22 cellular contexts compared by ENCODE assay signal in the genomic region with DNA sequence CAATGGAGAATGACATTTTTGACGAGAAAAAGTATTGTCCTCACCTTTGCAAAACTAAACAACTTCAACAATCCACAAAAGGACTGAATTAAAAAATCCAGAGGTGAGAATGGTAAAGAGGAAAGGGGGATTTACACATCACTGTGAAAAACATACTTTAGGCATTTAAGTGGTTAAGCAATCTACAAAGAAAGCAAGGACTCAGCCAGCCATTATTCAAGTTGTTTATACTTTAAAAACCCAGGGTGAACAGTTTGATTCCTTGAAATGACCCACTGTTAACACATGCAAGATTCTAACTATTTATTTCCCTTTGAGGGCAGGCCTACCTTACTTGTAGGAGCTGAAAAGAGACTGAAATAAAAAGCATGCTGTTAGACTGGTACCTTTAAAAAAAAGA.
"Had no signal": no experiment of that assay in that cellular context is flagged by ENCODE, and none has a peak within 500 bp of the region (broad histone marks: within the 10 kb centered on the region; RNA-seq: fewer than 3 reads in every experiment).

No MANE protein-coding gene starts in this region.

- H3K9me3 Mint-ChIP-seq: activated CD4-positive, alpha-beta T cell treated with anti-CD3 and anti-CD28 coated beads, Interleukin-2, amount 10 ng/mL, durations not matched to agents 7 days and 5 days; activated naive CD4-positive, alpha-beta T cell treated with anti-CD3 and anti-CD28 coated beads, Interleukin-2, amount 10 ng/mL, durations not matched to agents 7 days and 5 days; activated naive CD8-positive, alpha-beta T cell treated with anti-CD3 and anti-CD28 coated beads, Interleukin-2, amount 50 U/mL, for 24 hours; activated T-cell treated with anti-CD3 and anti-CD28 coated beads, Interleukin-2, amount 50 U/mL, for 4 hours; dendritic cell treated with granulocyte-macrophage colony-stimulating factor and Interleukin-4, amounts not matched to agents 40 ng/mL and 50 ng/mL, for 4 days; mesothelial cell of epicardium; natural killer cell treated with Interleukin-12 subunit alpha and Interleukin-12 subunit beta and Interleukin-15 and Interleukin-18, amount 100 ng/mL, for 72 hours; stimulated activated naive B cell treated with anti-CD40 and anti-IgM and Interleukin-4, amounts not matched to agents 10 μg/mL and 1 μg/mL and 100 μg/mL, for 72 hours had no signal

- H3K27me3 ChIP-seq: ascending aorta, neutrophil, upper lobe of right lung had no signal

- H3K27me3 Mint-ChIP-seq: activated CD4-positive, alpha-beta T cell treated with anti-CD3 and anti-CD28 coated beads, Interleukin-2, amount 10 ng/mL, durations not matched to agents 7 days and 5 days; activated naive CD4-positive, alpha-beta T cell treated with anti-CD3 and anti-CD28 coated beads, Interleukin-2, amount 10 ng/mL, durations not matched to agents 7 days and 5 days; activated naive CD8-positive, alpha-beta T cell treated with anti-CD3 and anti-CD28 coated beads, Interleukin-2, amount 50 U/mL, for 24 hours; dendritic cell treated with granulocyte-macrophage colony-stimulating factor and Interleukin-4, amounts not matched to agents 40 ng/mL and 50 ng/mL, for 4 days; natural killer cell treated with Interleukin-12 subunit alpha and Interleukin-12 subunit beta and Interleukin-15 and Interleukin-18, amount 100 ng/mL, for 72 hours; stimulated activated naive B cell treated with anti-CD40 and anti-IgM and Interleukin-4, amounts not matched to agents 10 μg/mL and 1 μg/mL and 100 μg/mL, for 72 hours had no signal

- H3K4me1 ChIP-seq: ascending aorta, lower lobe of right lung, parathyroid adenoma, upper lobe of right lung had no signal

- H2AFZ ChIP-seq: parathyroid adenoma had no signal

- ATAC-seq: activated CD4-positive, CD25-positive, alpha-beta regulatory T cell treated with anti-CD3 and anti-CD28 coated beads, Interleukin-2, amount 50 U/mL, for 24 hours; activated CD8-positive, alpha-beta T cell treated with anti-CD3 and anti-CD28 coated beads, Interleukin-2, amount 10 ng/mL, durations not matched to agents 7 days and 5 days; activated naive CD8-positive, alpha-beta T cell treated with anti-CD3 and anti-CD28 coated beads, Interleukin-2, amount 50 U/mL, for 24 hours; activated T-cell treated with anti-CD3 and anti-CD28 coated beads, Interleukin-2, amount 50 U/mL, for 4 hours; left colon; lower lobe of right lung; natural killer cell treated with Interleukin-12 subunit alpha and Interleukin-12 subunit beta and Interleukin-15 and Interleukin-18, amount 100 ng/mL, for 72 hours; sciatic nerve; stimulated activated naive B cell treated with anti-CD40 and anti-IgM and Interleukin-4, amounts not matched to agents 10 μg/mL and 1 μg/mL and 100 μg/mL, for 72 hours; upper lobe of right lung had no signal

- H3K27ac ChIP-seq: ascending aorta, lower lobe of right lung, parathyroid adenoma, upper lobe of right lung had no signal

- H3K79me2 ChIP-seq: parathyroid adenoma had no signal

- H3K4me2 ChIP-seq: smooth muscle cell had no signal

- H3K9ac ChIP-seq: parathyroid adenoma had no signal

- H3K4me3 ChIP-seq: ascending aorta, lower lobe of right lung, smooth muscle cell, upper lobe of right lung had no signal

- H3K4me1 Mint-ChIP-seq: activated naive CD4-positive, alpha-beta T cell treated with anti-CD3 and anti-CD28 coated beads, Interleukin-2, amount 10 ng/mL, durations not matched to agents 7 days and 5 days; mesothelial cell of epicardium had no signal

- H3K27ac Mint-ChIP-seq: activated CD4-positive, alpha-beta T cell treated with anti-CD3 and anti-CD28 coated beads, Interleukin-2, amount 10 ng/mL, durations not matched to agents 7 days and 5 days; activated CD8-positive, alpha-beta T cell treated with anti-CD3 and anti-CD28 coated beads, Interleukin-2, amount 10 ng/mL, durations not matched to agents 7 days and 5 days; activated naive CD4-positive, alpha-beta T cell treated with anti-CD3 and anti-CD28 coated beads, Interleukin-2, amount 10 ng/mL, durations not matched to agents 7 days and 5 days; activated naive CD8-positive, alpha-beta T cell treated with anti-CD3 and anti-CD28 coated beads, Interleukin-2, amount 50 U/mL, for 24 hours; mesothelial cell of epicardium; stimulated activated naive B cell treated with anti-CD40 and anti-IgM and Interleukin-4, amounts not matched to agents 10 μg/mL and 1 μg/mL and 100 μg/mL, for 72 hours had no signal

- H3K9me3 ChIP-seq: ascending aorta, lower lobe of right lung, neutrophil, upper lobe of right lung had no signal

- DNase-seq: activated CD4-positive, alpha-beta T cell treated with anti-CD3 and anti-CD28 coated beads, Interleukin-2, amount 10 ng/mL, durations not matched to agents 7 days and 5 days; activated CD8-positive, alpha-beta T cell treated with anti-CD3 and anti-CD28 coated beads, Interleukin-2, amount 10 ng/mL, durations not matched to agents 7 days and 5 days; activated effector memory CD4-positive, alpha-beta T cell treated with Interleukin-2 at 50 U/mL for 16 hours; activated naive CD4-positive, alpha-beta T cell treated with anti-CD3 and anti-CD28 coated beads, Interleukin-2, amount 10 ng/mL, durations not matched to agents 7 days and 5 days; activated naive CD8-positive, alpha-beta T cell treated with anti-CD3 and anti-CD28 coated beads, Interleukin-2, amount 50 U/mL, for 24 hours; activated T-cell treated with anti-CD3 and anti-CD28 coated beads, Interleukin-2, amount 50 U/mL, for 4 hours; cerebellar nuclear complex; effector memory CD4-positive, alpha-beta T cell; left colon; lower lobe of right lung; stimulated activated CD4-positive, alpha-beta T cell treated with anti-CD3 and anti-CD28 coated beads, Interleukin-4, amount 100 ng/mL, for 1 hour; stimulated activated naive B cell treated with anti-CD40 and anti-IgM and Interleukin-4, amounts not matched to agents 10 μg/mL and 1 μg/mL and 100 μg/mL, for 72 hours; upper lobe of right lung had no signal

- H3K4me3 Mint-ChIP-seq: activated CD4-positive, alpha-beta T cell treated with anti-CD3 and anti-CD28 coated beads, Interleukin-2, amount 10 ng/mL, durations not matched to agents 7 days and 5 days; activated CD8-positive, alpha-beta T cell treated with anti-CD3 and anti-CD28 coated beads, Interleukin-2, amount 10 ng/mL, durations not matched to agents 7 days and 5 days; activated naive CD4-positive, alpha-beta T cell treated with anti-CD3 and anti-CD28 coated beads, Interleukin-2, amount 10 ng/mL, durations not matched to agents 7 days and 5 days; activated naive CD8-positive, alpha-beta T cell treated with anti-CD3 and anti-CD28 coated beads, Interleukin-2, amount 50 U/mL, for 24 hours; activated T-cell treated with anti-CD3 and anti-CD28 coated beads, Interleukin-2, amount 50 U/mL, for 4 hours; dendritic cell treated with granulocyte-macrophage colony-stimulating factor and Interleukin-4, amounts not matched to agents 40 ng/mL and 50 ng/mL, for 4 days; mesothelial cell of epicardium; natural killer cell treated with Interleukin-12 subunit alpha and Interleukin-12 subunit beta and Interleukin-15 and Interleukin-18, amount 100 ng/mL, for 72 hours; stimulated activated naive B cell treated with anti-CD40 and anti-IgM and Interleukin-4, amounts not matched to agents 10 μg/mL and 1 μg/mL and 100 μg/mL, for 72 hours had no signal
